Comparison of ENCODE assay signal across 34 cellular contexts in genomic region chr13:35830850-35831450, GRCh38.
"Had no signal": no experiment of that assay in that cellular context is flagged by ENCODE, and none has a peak within 500 bp of the region (broad histone marks: within the 10 kb centered on the region; RNA-seq: fewer than 3 reads in every experiment).

No MANE protein-coding gene starts in this region.

- H3K36me3 Mint-ChIP-seq: activated CD8-positive, alpha-beta memory T cell treated with anti-CD3 and anti-CD28 coated beads, Interleukin-2, amount 10 ng/mL, durations not matched to agents 7 days and 5 days; activated naive CD4-positive, alpha-beta T cell treated with anti-CD3 and anti-CD28 coated beads, Interleukin-2, amount 10 ng/mL, durations not matched to agents 7 days and 5 days; activated naive CD8-positive, alpha-beta T cell had no signal

- H3K27ac Mint-ChIP-seq: activated B cell treated with CpG ODN at 0.5 μM for 24 hours; activated CD4-positive, alpha-beta memory T cell treated with anti-CD3 and anti-CD28 coated beads, Interleukin-2, amount 10 ng/mL, durations not matched to agents 7 days and 5 days; activated CD8-positive, alpha-beta memory T cell treated with anti-CD3 and anti-CD28 coated beads, Interleukin-2, amount 10 ng/mL, durations not matched to agents 7 days and 5 days; activated naive CD4-positive, alpha-beta T cell treated with anti-CD3 and anti-CD28 coated beads, Interleukin-2, amount 10 ng/mL, durations not matched to agents 7 days and 5 days; activated naive CD8-positive, alpha-beta T cell; activated naive CD8-positive, alpha-beta T cell treated with anti-CD3 and anti-CD28 coated beads, Interleukin-2, amount 50 U/mL, for 24 hours had no signal

- H3K27me3 Mint-ChIP-seq: activated B cell treated with CpG ODN at 0.5 μM for 24 hours; activated CD4-positive, alpha-beta memory T cell treated with anti-CD3 and anti-CD28 coated beads, Interleukin-2, amount 10 ng/mL, durations not matched to agents 7 days and 5 days; activated CD8-positive, alpha-beta memory T cell treated with anti-CD3 and anti-CD28 coated beads, Interleukin-2, amount 10 ng/mL, durations not matched to agents 7 days and 5 days; activated naive CD4-positive, alpha-beta T cell treated with anti-CD3 and anti-CD28 coated beads, Interleukin-2, amount 10 ng/mL, durations not matched to agents 7 days and 5 days had no signal

- H3K9me3 Mint-ChIP-seq: activated B cell treated with CpG ODN at 0.5 μM for 24 hours; activated naive CD4-positive, alpha-beta T cell treated with anti-CD3 and anti-CD28 coated beads, Interleukin-2, amount 10 ng/mL, durations not matched to agents 7 days and 5 days had no signal

- H3K4me3 Mint-ChIP-seq: activated B cell treated with CpG ODN at 0.5 μM for 24 hours; activated CD4-positive, alpha-beta memory T cell treated with anti-CD3 and anti-CD28 coated beads, Interleukin-2, amount 10 ng/mL, durations not matched to agents 7 days and 5 days; activated CD8-positive, alpha-beta memory T cell treated with anti-CD3 and anti-CD28 coated beads, Interleukin-2, amount 10 ng/mL, durations not matched to agents 7 days and 5 days; activated naive CD4-positive, alpha-beta T cell treated with anti-CD3 and anti-CD28 coated beads, Interleukin-2, amount 10 ng/mL, durations not matched to agents 7 days and 5 days; activated naive CD8-positive, alpha-beta T cell; activated naive CD8-positive, alpha-beta T cell treated with anti-CD3 and anti-CD28 coated beads, Interleukin-2, amount 50 U/mL, for 24 hours had no signal

- H3K9ac ChIP-seq: KMS-11 had no signal

- DNase-seq: activated B cell treated with CpG ODN at 0.5 μM for 24 hours; activated CD4-positive, alpha-beta memory T cell treated with anti-CD3 and anti-CD28 coated beads, Interleukin-2, amount 10 ng/mL, durations not matched to agents 7 days and 5 days; activated CD4-positive, alpha-beta T cell treated with anti-CD3 and anti-CD28 coated beads for 4 hours; activated CD4-positive, CD25-positive, alpha-beta regulatory T cell treated with anti-CD3 and anti-CD28 coated beads, Interleukin-2, amount 50 U/mL, for 72 hours; activated CD8-positive, alpha-beta memory T cell treated with anti-CD3 and anti-CD28 coated beads for 24 hours; activated CD8-positive, alpha-beta memory T cell treated with anti-CD3 and anti-CD28 coated beads, Interleukin-2, amount 10 ng/mL, durations not matched to agents 7 days and 5 days; activated CD8-positive, alpha-beta memory T cell treated with anti-CD3 and anti-CD28 coated beads, Interleukin-2, amount 50 U/mL, for 48 hours; activated effector memory CD4-positive, alpha-beta T cell treated with Interleukin-2 at 50 U/mL for 16 hours; activated naive CD4-positive, alpha-beta T cell treated with anti-CD3 and anti-CD28 coated beads, Interleukin-2, amount 10 ng/mL, durations not matched to agents 7 days and 5 days; activated naive CD8-positive, alpha-beta T cell treated with anti-CD3 and anti-CD28 coated beads, Interleukin-2, amount 50 U/mL, for 24 hours; activated T-cell treated with anti-CD3 and anti-CD28 coated beads, Interleukin-2, amount 50 U/mL, for 48 hours; anterior cingulate cortex; brain microvascular endothelial cell; central memory CD4-positive, alpha-beta T cell; MM.1S; MV-4-11; NCI-H1092; NCI-H146; NCI-H187 treated with DMSO at 0.1 percent for 48 hours; NCI-H2081; NCI-H510A; NCI-H526; NCI-H774; PC-3; Peyer's patch; Right ventricle myocardium superior; SW 1271; T-helper 1 cell; T-helper 2 cell; T-helper 9 cell had no signal

- ATAC-seq: activated CD8-positive, alpha-beta memory T cell treated with anti-CD3 and anti-CD28 coated beads, Interleukin-2, amount 10 ng/mL, durations not matched to agents 7 days and 5 days; activated naive CD8-positive, alpha-beta T cell treated with anti-CD3 and anti-CD28 coated beads, Interleukin-2, amount 50 U/mL, for 24 hours; PC-3 had no signal

- H3K4me2 ChIP-seq: KMS-11 had no signal

- H3K4me1 ChIP-seq: Peyer's patch had no signal

- H3K4me1 Mint-ChIP-seq: activated B cell treated with CpG ODN at 0.5 μM for 24 hours; activated CD4-positive, alpha-beta memory T cell treated with anti-CD3 and anti-CD28 coated beads, Interleukin-2, amount 10 ng/mL, durations not matched to agents 7 days and 5 days; activated CD8-positive, alpha-beta memory T cell treated with anti-CD3 and anti-CD28 coated beads, Interleukin-2, amount 10 ng/mL, durations not matched to agents 7 days and 5 days; activated naive CD4-positive, alpha-beta T cell treated with anti-CD3 and anti-CD28 coated beads, Interleukin-2, amount 10 ng/mL, durations not matched to agents 7 days and 5 days; activated naive CD8-positive, alpha-beta T cell treated with anti-CD3 and anti-CD28 coated beads, Interleukin-2, amount 50 U/mL, for 24 hours had no signal

- H3K27ac ChIP-seq: brain microvascular endothelial cell, KMS-11, Peyer's patch, RWPE1, VCaP had no signal

- H3K27me3 ChIP-seq: brain microvascular endothelial cell, Peyer's patch had no signal

- H3K9me3 ChIP-seq: Peyer's patch had no signal
